2 cellular contexts compared by ENCODE assay signal in the genomic region with DNA sequence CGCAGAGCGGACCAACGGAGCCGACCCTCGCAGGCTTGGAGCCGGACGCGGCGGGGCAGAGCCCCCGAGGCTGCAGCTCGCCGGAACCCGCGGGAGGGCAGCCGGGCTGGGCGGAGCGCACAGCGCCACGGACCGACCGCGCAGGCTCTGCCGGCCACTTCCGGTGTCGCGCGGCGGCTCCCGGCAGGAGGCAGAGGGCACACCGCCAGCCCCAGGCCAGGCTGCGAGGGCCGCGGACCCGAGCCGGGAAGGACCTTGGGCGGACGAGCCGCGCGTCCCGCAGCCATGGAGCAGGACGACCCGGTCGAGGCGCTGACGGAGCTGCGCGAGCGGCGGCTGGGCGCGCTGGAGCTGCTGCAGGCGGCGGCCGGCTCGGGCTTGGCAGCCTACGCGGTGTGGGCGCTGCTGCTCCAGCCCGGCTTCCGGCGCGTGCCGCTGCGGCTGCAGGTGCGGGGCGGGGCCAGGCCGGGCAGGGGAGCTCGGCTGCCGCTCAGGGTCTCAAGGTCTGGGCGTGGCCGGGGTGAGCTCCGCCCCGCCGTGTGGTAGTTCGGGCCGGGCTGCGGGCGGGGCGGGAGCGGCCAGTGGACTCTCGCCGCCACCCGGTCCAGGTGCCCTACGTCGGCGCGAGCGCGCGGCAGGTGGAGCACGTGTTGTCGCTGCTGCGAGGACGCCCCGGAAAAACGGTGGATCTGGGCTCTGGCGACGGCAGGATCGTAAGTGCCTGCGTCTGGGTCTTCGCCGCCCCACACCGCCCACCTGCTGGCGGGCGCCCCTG.
TF ChIP-seq lines count a peak whose summit lies in the region.

A gene with protein sequence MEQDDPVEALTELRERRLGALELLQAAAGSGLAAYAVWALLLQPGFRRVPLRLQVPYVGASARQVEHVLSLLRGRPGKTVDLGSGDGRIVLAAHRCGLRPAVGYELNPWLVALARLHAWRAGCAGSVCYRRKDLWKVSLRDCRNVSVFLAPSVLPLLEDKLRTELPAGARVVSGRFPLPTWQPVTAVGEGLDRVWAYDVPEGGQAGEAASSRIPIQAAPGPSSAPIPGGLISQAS (plus strand): TSS at position 157 of the 775 bp plus-strand sequence. CDS start 129 bp downstream, at position 286.

TF ChIP-seq in GM23338, 12 proteins besides CTCF, POLR2A, EP300 and RAD21 (continued from another document):
- TF ChIP-seq, protein P1, sequence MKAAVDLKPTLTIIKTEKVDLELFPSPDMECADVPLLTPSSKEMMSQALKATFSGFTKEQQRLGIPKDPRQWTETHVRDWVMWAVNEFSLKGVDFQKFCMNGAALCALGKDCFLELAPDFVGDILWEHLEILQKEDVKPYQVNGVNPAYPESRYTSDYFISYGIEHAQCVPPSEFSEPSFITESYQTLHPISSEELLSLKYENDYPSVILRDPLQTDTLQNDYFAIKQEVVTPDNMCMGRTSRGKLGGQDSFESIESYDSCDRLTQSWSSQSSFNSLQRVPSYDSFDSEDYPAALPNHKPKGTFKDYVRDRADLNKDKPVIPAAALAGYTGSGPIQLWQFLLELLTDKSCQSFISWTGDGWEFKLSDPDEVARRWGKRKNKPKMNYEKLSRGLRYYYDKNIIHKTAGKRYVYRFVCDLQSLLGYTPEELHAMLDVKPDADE (IDR thresholded peaks at IDR 0.05), result peak; percentile 7; the same call in 1 of the 2 replicates
- TF ChIP-seq NANOG (IDR thresholded peaks at IDR 0.05; ENCODE audit: borderline replicate concordance) (no peak), POLR2AphosphoS5 (IDR thresholded peaks at IDR 0.05; ENCODE audit: low read depth) (peak; percentile 70), ZNF114 (CRISPR knock-in tag; IDR thresholded peaks at IDR 0.05) (no peak)
- TF ChIP-seq, protein P2, sequence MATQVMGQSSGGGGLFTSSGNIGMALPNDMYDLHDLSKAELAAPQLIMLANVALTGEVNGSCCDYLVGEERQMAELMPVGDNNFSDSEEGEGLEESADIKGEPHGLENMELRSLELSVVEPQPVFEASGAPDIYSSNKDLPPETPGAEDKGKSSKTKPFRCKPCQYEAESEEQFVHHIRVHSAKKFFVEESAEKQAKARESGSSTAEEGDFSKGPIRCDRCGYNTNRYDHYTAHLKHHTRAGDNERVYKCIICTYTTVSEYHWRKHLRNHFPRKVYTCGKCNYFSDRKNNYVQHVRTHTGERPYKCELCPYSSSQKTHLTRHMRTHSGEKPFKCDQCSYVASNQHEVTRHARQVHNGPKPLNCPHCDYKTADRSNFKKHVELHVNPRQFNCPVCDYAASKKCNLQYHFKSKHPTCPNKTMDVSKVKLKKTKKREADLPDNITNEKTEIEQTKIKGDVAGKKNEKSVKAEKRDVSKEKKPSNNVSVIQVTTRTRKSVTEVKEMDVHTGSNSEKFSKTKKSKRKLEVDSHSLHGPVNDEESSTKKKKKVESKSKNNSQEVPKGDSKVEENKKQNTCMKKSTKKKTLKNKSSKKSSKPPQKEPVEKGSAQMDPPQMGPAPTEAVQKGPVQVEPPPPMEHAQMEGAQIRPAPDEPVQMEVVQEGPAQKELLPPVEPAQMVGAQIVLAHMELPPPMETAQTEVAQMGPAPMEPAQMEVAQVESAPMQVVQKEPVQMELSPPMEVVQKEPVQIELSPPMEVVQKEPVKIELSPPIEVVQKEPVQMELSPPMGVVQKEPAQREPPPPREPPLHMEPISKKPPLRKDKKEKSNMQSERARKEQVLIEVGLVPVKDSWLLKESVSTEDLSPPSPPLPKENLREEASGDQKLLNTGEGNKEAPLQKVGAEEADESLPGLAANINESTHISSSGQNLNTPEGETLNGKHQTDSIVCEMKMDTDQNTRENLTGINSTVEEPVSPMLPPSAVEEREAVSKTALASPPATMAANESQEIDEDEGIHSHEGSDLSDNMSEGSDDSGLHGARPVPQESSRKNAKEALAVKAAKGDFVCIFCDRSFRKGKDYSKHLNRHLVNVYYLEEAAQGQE (IDR thresholded peaks at IDR 0.05; ENCODE audit: unreplicated experiment), result no peak
TF ChIP-seq in GM23338: peak in this region for 3.

TF ChIP-seq in SK-N-SH, 30 proteins besides CTCF, POLR2A, EP300 and RAD21 (continued from another document):
- TF ChIP-seq, protein P3, sequence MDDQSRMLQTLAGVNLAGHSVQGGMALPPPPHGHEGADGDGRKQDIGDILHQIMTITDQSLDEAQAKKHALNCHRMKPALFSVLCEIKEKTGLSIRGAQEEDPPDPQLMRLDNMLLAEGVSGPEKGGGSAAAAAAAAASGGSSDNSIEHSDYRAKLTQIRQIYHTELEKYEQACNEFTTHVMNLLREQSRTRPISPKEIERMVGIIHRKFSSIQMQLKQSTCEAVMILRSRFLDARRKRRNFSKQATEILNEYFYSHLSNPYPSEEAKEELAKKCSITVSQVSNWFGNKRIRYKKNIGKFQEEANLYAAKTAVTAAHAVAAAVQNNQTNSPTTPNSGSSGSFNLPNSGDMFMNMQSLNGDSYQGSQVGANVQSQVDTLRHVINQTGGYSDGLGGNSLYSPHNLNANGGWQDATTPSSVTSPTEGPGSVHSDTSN (IDR thresholded peaks at IDR 0.05), result peak; percentile 38
- TF ChIP-seq, protein P4, sequence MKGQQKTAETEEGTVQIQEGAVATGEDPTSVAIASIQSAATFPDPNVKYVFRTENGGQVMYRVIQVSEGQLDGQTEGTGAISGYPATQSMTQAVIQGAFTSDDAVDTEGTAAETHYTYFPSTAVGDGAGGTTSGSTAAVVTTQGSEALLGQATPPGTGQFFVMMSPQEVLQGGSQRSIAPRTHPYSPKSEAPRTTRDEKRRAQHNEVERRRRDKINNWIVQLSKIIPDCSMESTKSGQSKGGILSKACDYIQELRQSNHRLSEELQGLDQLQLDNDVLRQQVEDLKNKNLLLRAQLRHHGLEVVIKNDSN (IDR thresholded peaks at IDR 0.05; ENCODE audit: borderline replicate concordance, low read depth), result 0 out of 2 replicates have a peak, but pooled peaks have one; percentile 25
- peak; percentile 75 for TF ChIP-seq POLR2AphosphoS5 (IDR thresholded peaks at IDR 0.05; ENCODE audit: low read depth, low read length)
- TF ChIP-seq SMC3 (IDR thresholded peaks at IDR 0.05; ENCODE audit: low read depth, low read length), result no peak
- no peak for TF ChIP-seq TEAD4 (IDR thresholded peaks at IDR 0.05; ENCODE audit: borderline replicate concordance, insufficient read depth)
- TF ChIP-seq FOXJ3 (CRISPR knock-in tag; IDR thresholded peaks at IDR 0.05), result no peak
- TF ChIP-seq ELF1 (IDR thresholded peaks at IDR 0.05), result peak; percentile 67
- TF ChIP-seq TAF1 (IDR thresholded peaks at IDR 0.05; ENCODE audit: borderline replicate concordance, low read depth, low read length), result peak; percentile 80
- TF ChIP-seq JUND (IDR thresholded peaks at IDR 0.05), result no peak
TF ChIP-seq in SK-N-SH: peak in this region for 9.
